Comparison of ENCODE assay signal across 19 cellular contexts in the genomic region with DNA sequence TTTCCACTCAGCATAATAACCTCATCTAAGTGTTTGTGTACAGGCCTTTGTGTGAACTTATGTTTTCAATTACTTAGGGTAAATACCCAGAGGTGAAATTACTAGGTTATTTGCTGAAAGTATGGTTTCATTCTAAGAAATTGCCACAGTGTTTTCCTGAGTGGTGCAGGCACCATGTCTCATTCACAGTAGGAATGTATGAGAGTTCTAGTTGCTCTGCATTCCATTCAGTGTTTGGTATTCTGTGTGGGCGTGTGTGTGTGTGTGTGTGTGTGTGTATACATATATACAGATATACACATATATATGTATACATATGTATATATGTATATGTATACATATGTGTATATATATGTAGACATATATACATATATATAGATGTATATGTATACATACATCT. TPM values are rescaled to one million over a fixed set of nuclear protein-coding genes. Genes with fewer than 3 reads are reported as not detected.
DNase-seq lines count a peak whose midpoint lies in the region; ATAC-seq and TF ChIP-seq lines count a peak whose summit lies in the region.
"Had no signal": no experiment of that assay in that cellular context is flagged by ENCODE, and none has a peak within 500 bp of the region (broad histone marks: within the 10 kb centered on the region; RNA-seq: fewer than 3 reads in every experiment).

No MANE protein-coding gene starts in this region.

- no peak overlapping the region for H4K91ac ChIP-seq in trophoblast cell (ENCODE audit: low read depth, low read length)

- no peak overlapping the region for H3K9ac ChIP-seq in trophoblast cell (ENCODE audit: low read length)

- H3K9me3 Mint-ChIP-seq in HFFc6, result no peaks in the 10 kb centered on the region

- no peak for TF ChIP-seq CTCF in HFFc6 (IDR thresholded peaks at IDR 0.05)
- TF ChIP-seq CTCF in epithelial cell of esophagus (IDR thresholded peaks at IDR 0.05; ENCODE audit: insufficient read depth, low read depth, low read length, missing control alignments), result no peak

- no peak overlapping the region for H3K18ac ChIP-seq in trophoblast cell (ENCODE audit: low read length)

- no peaks in the 10 kb centered on the region for H3K36me3 Mint-ChIP-seq in HFFc6 (ENCODE audit: low read depth)
- H3K36me3 Mint-ChIP-seq: CD4-positive, alpha-beta memory T cell had no signal

- DNase-seq in HFFc6 (peak; percentile 33), epithelial cell of esophagus (ENCODE audit: low read depth) (peak; percentile 46), trophoblast cell (peak; percentile 63 to 64), OCI-M1 (lab: John Stamatoyannopoulos, UW) (no peak), DMS53 (lab: John Stamatoyannopoulos, UW) (no peak)
- DNase-seq: ACHN; AML-193; CD4-positive, alpha-beta memory T cell; DMS153; DMS79 treated with DMSO at 0.1 percent for 48 hours; EL; HCEC 1CT had no signal

- peaks cover 4 to 5% of the 10 kb centered on the region in 2 experiments for H3K4me1 ChIP-seq in trophoblast cell (ENCODE audit: control insufficient read depth in 1 of 2, insufficient read depth in 2 of 2, low read length in 2 of 2)

- H2AK5ac ChIP-seq in trophoblast cell (ENCODE audit: low read length), result no peak overlapping the region

- no peak overlapping the region for H4K12ac ChIP-seq in trophoblast cell (ENCODE audit: low read depth, low read length)

- no peak overlapping the region for H3K4me2 ChIP-seq in trophoblast cell (ENCODE audit: low read length)
- H3K4me2 ChIP-seq: GM23338 had no signal

- no peak overlapping the region for H2BK12ac ChIP-seq in trophoblast cell (ENCODE audit: low read length)

- no peak overlapping the region for H3K4ac ChIP-seq in trophoblast cell (ENCODE audit: low read depth, low read length)

- H3K4me3 ChIP-seq in epithelial cell of esophagus (ENCODE audit: low read length) (no peak overlapping the region), trophoblast cell (ENCODE audit: low read depth, low read length) (no peak overlapping the region)
- H3K4me3 ChIP-seq: GM12878, GM23338, K562 had no signal

- H3K23ac ChIP-seq in trophoblast cell (ENCODE audit: low read length), result no peak overlapping the region

- H3K14ac ChIP-seq in trophoblast cell (ENCODE audit: low read length), result no peak overlapping the region

- H3K4me3 Mint-ChIP-seq in HFFc6, result no peak overlapping the region
- H3K4me3 Mint-ChIP-seq: CD4-positive, alpha-beta memory T cell; GM23338 had no signal

- no peak overlapping the region for H2AFZ ChIP-seq in trophoblast cell (ENCODE audit: insufficient read depth, low read length, poor library complexity)
- H2AFZ ChIP-seq: GM23338 had no signal

- H3K27me3 Mint-ChIP-seq in HFFc6 (ENCODE audit: insufficient read depth), result peaks cover 3% of the 10 kb centered on the region; the same call in 1 of the 2 replicates
- H3K27me3 Mint-ChIP-seq: CD4-positive, alpha-beta memory T cell had no signal

- peaks cover 21% of the 10 kb centered on the region for H3K4me1 Mint-ChIP-seq in HFFc6 (ENCODE audit: low read depth)
- H3K4me1 Mint-ChIP-seq: CD4-positive, alpha-beta memory T cell had no signal

- no peaks in the 10 kb centered on the region for H3K36me3 ChIP-seq in trophoblast cell (ENCODE audit: control insufficient read depth in 1 of 2, insufficient read depth in 2 of 2, low read length in 2 of 2)

- no peaks in the 10 kb centered on the region for H3K9me3 ChIP-seq in trophoblast cell (ENCODE audit: insufficient read depth, low read depth, low read length)

- H3K27me3 ChIP-seq in trophoblast cell (ENCODE audit: insufficient read depth, low read length), result no peaks in the 10 kb centered on the region

- no peaks in the 10 kb centered on the region for H3K79me2 ChIP-seq in trophoblast cell (ENCODE audit: control insufficient read depth, insufficient read depth, low read length, poor library complexity)

- no peak for ATAC-seq in HG03457 (IDR thresholded peaks at IDR 0.05; ENCODE audit: unreplicated experiment)
- ATAC-seq: GM12878, GM23338, K562 had no signal

- no peak overlapping the region for H3K27ac Mint-ChIP-seq in HFFc6
- H3K27ac Mint-ChIP-seq: CD4-positive, alpha-beta memory T cell; GM23338 had no signal

- H3K27ac ChIP-seq in trophoblast cell (ENCODE audit: low read depth, low read length), result no peak overlapping the region
- H3K27ac ChIP-seq: C4-2B, HL-60 had no signal

- H4K8ac ChIP-seq in trophoblast cell (ENCODE audit: low read depth, low read length), result no peak overlapping the region

- peaks cover 4% of the 10 kb centered on the region for H3K79me1 ChIP-seq in trophoblast cell (ENCODE audit: low read length)

- WGBS in trophoblast cell (ENCODE audit: extremely low coverage, insufficient coverage, insufficient read length), result no CpG with 5 or more reads among the region's 1 CpG

- H2BK5ac ChIP-seq in trophoblast cell (ENCODE audit: low read depth, low read length, poor library complexity), result no peak overlapping the region

- H2BK120ac ChIP-seq in trophoblast cell (ENCODE audit: insufficient read depth, low read length, poor library complexity), result no peak overlapping the region

RNA-seq across cellular contexts. Expression of gene SVEP1, which starts 8.8 kb away (rescaled TPM):
- 1 to 10 TPM; 4.0 to 6.8 (median 5.8) TPM for total RNA-seq in HFFc6 (2021; fragmentation: NEBNext Ultra II Directional; extraction: Animal tissue kit (Norgen Biotek cat#: 25700))
- 6.2 and 6.4 TPM in 2 replicates for polyA plus RNA-seq in trophoblast cell (2013)
- total RNA-seq: CD4-positive, alpha-beta memory T cell; G401 had no signal
- polyA plus RNA-seq: CD4-positive, alpha-beta memory T cell had no signal

Comparison
In these comparisons a context has a peak if more than half of its experiments do, and no peak if none do; other contexts are left out.
1. DNase-seq: peak in HFFc6 (single experiment), epithelial cell of esophagus (single experiment) and trophoblast cell (2 of 2); none in OCI-M1 (single experiment) and DMS53 (single experiment).